8 cellular contexts compared by ENCODE assay signal in the genomic region with DNA sequence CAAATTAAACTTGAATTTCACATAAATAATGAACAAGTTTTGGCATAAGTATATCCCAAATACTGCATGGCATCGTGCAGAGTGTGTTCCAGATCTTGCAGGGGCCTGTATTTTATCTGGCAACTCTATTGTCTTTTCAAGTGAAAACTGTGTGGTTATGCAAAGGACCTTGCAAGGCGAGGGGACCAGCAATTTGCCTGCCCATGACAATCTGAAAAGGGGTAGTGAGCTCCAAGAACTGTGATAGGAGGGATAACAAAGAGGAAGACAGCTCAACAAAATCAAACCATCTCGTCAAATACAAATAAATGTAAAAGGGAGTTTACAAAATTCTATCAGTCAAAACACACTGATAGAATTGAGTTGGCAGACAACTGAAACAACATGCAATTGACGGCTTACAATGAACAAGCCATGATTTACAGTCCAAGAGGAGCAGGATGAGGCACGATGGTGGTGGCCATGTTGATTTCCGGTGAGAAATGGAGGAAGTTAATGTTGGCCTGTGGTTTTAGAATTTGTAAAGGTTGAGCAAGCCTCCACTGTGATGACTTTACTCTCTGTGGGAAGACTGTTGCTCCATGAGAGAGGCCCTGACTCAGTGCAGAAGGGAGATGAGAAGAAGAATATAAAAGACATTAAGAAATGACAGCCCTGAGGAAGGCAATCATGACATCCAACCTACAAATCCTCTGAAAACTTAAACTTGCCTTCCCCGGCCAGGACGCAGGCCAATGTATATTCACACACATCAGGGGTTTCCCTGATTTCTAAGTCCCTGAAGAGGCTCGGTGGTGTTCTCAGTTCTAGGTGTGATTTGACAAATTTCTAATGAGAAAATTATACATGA.
DNase-seq lines count a peak whose midpoint lies in the region; ATAC-seq lines count a peak whose summit lies in the region.

No MANE protein-coding gene starts in this region.

- H3K36me3 Mint-ChIP-seq in T-cell = no peaks in the 10 kb centered on the region

- no peaks in the 10 kb centered on the region for H3K9me3 ChIP-seq in effector memory CD4-positive, alpha-beta T cell (ENCODE audit: control insufficient read depth, low read length)

- no peak overlapping the region for H3K27ac ChIP-seq in effector memory CD4-positive, alpha-beta T cell (ENCODE audit: insufficient read depth, low read length, poor library complexity, severe bottlenecking)

- CTCF ChIA-PET in T-cell (lab: Charles Lee) = no interaction called here

- H3K4me3 ChIP-seq in effector memory CD4-positive, alpha-beta T cell (ENCODE audit: insufficient read depth, low read depth, low read length, poor library complexity, severe bottlenecking) = no peak overlapping the region

- H3K9me3 Mint-ChIP-seq in T-cell = no peaks in the 10 kb centered on the region

- POLR2A ChIA-PET in T-cell (lab: Charles Lee) = no interaction called here

- peak overlapping the region; percentile 1 to 42 (median 13) for H3K4me3 Mint-ChIP-seq in T-cell

- DNase-seq in AML-193 (lab: John Stamatoyannopoulos, UW) (peak; percentile 97), T-cell (peak in 29 of 34 experiments; percentile 6 to 61 (median 30)), NCI-H187 (lab: John Stamatoyannopoulos, UW) (no peak), putamen (ENCODE audit: low spot score) (no peak)
- DNase-seq in effector memory CD4-positive, alpha-beta T cell = peak; percentile 10 to 50 (median 41)
- peak; percentile 36 to 47 for DNase-seq in stimulated activated CD4-positive, alpha-beta T cell treated with anti-CD3 and anti-CD28 coated beads, Interleukin-15, amount 100 ng/mL, for 48 hours (ENCODE audit: low read depth in 2 of 2)

- no peaks in the 10 kb centered on the region for H3K36me3 ChIP-seq in effector memory CD4-positive, alpha-beta T cell (ENCODE audit: control insufficient read depth, insufficient read depth, low read length)

- peak overlapping the region; percentile 82 to 84 for H3K27ac Mint-ChIP-seq in T-cell

- peaks cover 11 to 53% (median 41%) of the 10 kb centered on the region in 3 donors for H3K4me1 Mint-ChIP-seq in T-cell

- peaks cover 3% of the 10 kb centered on the region for H3K4me1 ChIP-seq in effector memory CD4-positive, alpha-beta T cell (ENCODE audit: control insufficient read depth, insufficient read depth, low read length, poor library complexity, severe bottlenecking)

- ATAC-seq in GM19025 (IDR thresholded peaks at IDR 0.05; ENCODE audit: low read depth, unreplicated experiment) (peak; percentile 66), HG03097 (IDR thresholded peaks at IDR 0.05; ENCODE audit: low FRiP score, unreplicated experiment) (peak; percentile 67), T-cell (replicated peaks in 1 of 4) (peak; percentile 56 to 78 (median 69))

- no peaks in the 10 kb centered on the region for H3K27me3 ChIP-seq in effector memory CD4-positive, alpha-beta T cell (replicated peaks; ENCODE audit: control insufficient read depth, insufficient read depth, low read length, poor library complexity, severe bottlenecking)

- no peaks in the 10 kb centered on the region for H3K27me3 Mint-ChIP-seq in T-cell

Comparison
In these comparisons a context has a peak if more than half of its experiments do, and no peak if none do; other contexts are left out.
1. DNase-seq: peak in AML-193 (2 of 2), T-cell (29 of 34), effector memory CD4-positive, alpha-beta T cell (3 of 3) and stimulated activated CD4-positive, alpha-beta T cell treated with anti-CD3 and anti-CD28 coated beads, Interleukin-15, amount 100 ng/mL, for 48 hours (2 of 2); none in NCI-H187 (0 of 2) and putamen (single experiment).
2. Peak in every context shown above with its lines, with median percentiles within 50 percentile points of each other: ATAC-seq.